ENCODE assay signal across 1 cellular context in the genomic region with DNA sequence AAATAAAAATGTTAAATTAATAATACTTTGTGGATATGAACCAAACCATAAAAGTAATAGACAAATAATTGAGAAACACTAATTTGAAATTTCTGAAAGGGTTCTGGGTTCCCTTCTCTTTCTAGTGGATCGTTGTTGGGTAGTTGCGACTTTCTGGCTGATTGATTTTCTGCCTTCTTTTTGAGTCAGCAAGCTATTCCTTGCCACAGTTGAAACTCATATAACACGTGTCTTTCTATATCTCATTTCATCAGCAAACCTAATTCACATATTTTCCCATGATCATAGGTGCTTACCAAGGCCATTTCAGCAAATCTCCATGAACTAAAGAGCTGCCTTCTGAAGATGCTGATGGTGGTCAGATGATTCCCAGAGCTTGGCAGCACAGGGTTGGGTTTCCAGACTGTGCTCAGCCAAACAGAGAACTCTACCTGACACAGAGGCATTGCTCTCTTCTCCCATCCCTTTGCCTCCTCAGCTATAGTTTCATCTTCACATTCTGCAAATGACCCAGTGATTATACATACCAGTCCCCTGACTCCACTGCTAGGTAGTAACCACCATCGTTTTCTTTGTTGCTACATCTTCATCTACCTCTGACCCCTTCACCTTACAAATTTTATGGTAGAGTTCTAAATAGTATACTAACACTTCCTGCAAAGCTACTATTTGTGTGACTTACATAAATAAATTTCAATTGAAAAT.
TF ChIP-seq lines count a peak whose summit lies in the region.

No MANE protein-coding gene starts in this region.

TF ChIP-seq in GM12878, 131 proteins besides CTCF, POLR2A, EP300 and RAD21 (continued from another document):
- TF ChIP-seq, protein P1, sequence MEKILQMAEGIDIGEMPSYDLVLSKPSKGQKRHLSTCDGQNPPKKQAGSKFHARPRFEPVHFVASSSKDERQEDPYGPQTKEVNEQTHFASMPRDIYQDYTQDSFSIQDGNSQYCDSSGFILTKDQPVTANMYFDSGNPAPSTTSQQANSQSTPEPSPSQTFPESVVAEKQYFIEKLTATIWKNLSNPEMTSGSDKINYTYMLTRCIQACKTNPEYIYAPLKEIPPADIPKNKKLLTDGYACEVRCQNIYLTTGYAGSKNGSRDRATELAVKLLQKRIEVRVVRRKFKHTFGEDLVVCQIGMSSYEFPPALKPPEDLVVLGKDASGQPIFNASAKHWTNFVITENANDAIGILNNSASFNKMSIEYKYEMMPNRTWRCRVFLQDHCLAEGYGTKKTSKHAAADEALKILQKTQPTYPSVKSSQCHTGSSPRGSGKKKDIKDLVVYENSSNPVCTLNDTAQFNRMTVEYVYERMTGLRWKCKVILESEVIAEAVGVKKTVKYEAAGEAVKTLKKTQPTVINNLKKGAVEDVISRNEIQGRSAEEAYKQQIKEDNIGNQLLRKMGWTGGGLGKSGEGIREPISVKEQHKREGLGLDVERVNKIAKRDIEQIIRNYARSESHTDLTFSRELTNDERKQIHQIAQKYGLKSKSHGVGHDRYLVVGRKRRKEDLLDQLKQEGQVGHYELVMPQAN (conservative IDR thresholded peaks at IDR 0.05) = no peak
- TF ChIP-seq NBN (IDR thresholded peaks at IDR 0.05) (no peak), ZNF24 (IDR thresholded peaks at IDR 0.05) (no peak), SUPT20H (IDR thresholded peaks at IDR 0.05; ENCODE audit: borderline replicate concordance, control insufficient read depth, low read depth, low read length) (no peak), SREBF2 (IDR thresholded peaks at IDR 0.05; ENCODE audit: low read length) (no peak), CBFB (IDR thresholded peaks at IDR 0.05; ENCODE audit: low read depth) (no peak), MYC (IDR thresholded peaks at IDR 0.05; ENCODE audit: insufficient read depth, insufficient read length, insufficient replicate concordance, low read length, severe bottlenecking) (no peak), NFYA (IDR thresholded peaks at IDR 0.05; ENCODE audit: borderline replicate concordance, low read depth, low read length) (no peak), BCL11A (IDR thresholded peaks at IDR 0.05; ENCODE audit: low read depth, low read length) (peak; percentile 89), KAT2A (conservative IDR thresholded peaks at IDR 0.05; ENCODE audit: control insufficient read depth, low read depth, low read length) (no peak), YBX1 (IDR thresholded peaks at IDR 0.05) (no peak), RELA (IDR thresholded peaks at IDR 0.05; ENCODE audit: borderline replicate concordance, partially characterized antibody) (no peak), LARP7 (IDR thresholded peaks at IDR 0.05) (no peak), HDAC2 (IDR thresholded peaks at IDR 0.05) (no peak)
- TF ChIP-seq, protein P2, sequence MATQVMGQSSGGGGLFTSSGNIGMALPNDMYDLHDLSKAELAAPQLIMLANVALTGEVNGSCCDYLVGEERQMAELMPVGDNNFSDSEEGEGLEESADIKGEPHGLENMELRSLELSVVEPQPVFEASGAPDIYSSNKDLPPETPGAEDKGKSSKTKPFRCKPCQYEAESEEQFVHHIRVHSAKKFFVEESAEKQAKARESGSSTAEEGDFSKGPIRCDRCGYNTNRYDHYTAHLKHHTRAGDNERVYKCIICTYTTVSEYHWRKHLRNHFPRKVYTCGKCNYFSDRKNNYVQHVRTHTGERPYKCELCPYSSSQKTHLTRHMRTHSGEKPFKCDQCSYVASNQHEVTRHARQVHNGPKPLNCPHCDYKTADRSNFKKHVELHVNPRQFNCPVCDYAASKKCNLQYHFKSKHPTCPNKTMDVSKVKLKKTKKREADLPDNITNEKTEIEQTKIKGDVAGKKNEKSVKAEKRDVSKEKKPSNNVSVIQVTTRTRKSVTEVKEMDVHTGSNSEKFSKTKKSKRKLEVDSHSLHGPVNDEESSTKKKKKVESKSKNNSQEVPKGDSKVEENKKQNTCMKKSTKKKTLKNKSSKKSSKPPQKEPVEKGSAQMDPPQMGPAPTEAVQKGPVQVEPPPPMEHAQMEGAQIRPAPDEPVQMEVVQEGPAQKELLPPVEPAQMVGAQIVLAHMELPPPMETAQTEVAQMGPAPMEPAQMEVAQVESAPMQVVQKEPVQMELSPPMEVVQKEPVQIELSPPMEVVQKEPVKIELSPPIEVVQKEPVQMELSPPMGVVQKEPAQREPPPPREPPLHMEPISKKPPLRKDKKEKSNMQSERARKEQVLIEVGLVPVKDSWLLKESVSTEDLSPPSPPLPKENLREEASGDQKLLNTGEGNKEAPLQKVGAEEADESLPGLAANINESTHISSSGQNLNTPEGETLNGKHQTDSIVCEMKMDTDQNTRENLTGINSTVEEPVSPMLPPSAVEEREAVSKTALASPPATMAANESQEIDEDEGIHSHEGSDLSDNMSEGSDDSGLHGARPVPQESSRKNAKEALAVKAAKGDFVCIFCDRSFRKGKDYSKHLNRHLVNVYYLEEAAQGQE (IDR thresholded peaks at IDR 0.05; ENCODE audit: low read depth, low read length) = no peak
- TF ChIP-seq, protein P3, sequence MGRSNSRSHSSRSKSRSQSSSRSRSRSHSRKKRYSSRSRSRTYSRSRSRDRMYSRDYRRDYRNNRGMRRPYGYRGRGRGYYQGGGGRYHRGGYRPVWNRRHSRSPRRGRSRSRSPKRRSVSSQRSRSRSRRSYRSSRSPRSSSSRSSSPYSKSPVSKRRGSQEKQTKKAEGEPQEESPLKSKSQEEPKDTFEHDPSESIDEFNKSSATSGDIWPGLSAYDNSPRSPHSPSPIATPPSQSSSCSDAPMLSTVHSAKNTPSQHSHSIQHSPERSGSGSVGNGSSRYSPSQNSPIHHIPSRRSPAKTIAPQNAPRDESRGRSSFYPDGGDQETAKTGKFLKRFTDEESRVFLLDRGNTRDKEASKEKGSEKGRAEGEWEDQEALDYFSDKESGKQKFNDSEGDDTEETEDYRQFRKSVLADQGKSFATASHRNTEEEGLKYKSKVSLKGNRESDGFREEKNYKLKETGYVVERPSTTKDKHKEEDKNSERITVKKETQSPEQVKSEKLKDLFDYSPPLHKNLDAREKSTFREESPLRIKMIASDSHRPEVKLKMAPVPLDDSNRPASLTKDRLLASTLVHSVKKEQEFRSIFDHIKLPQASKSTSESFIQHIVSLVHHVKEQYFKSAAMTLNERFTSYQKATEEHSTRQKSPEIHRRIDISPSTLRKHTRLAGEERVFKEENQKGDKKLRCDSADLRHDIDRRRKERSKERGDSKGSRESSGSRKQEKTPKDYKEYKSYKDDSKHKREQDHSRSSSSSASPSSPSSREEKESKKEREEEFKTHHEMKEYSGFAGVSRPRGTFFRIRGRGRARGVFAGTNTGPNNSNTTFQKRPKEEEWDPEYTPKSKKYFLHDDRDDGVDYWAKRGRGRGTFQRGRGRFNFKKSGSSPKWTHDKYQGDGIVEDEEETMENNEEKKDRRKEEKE (IDR thresholded peaks at IDR 0.05) = no peak
- TF ChIP-seq, protein P4, sequence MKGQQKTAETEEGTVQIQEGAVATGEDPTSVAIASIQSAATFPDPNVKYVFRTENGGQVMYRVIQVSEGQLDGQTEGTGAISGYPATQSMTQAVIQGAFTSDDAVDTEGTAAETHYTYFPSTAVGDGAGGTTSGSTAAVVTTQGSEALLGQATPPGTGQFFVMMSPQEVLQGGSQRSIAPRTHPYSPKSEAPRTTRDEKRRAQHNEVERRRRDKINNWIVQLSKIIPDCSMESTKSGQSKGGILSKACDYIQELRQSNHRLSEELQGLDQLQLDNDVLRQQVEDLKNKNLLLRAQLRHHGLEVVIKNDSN (IDR thresholded peaks at IDR 0.05; ENCODE audit: borderline replicate concordance, extremely low read length, insufficient read depth, low read depth, low read length) = no peak
